Comparison of ENCODE assay signal across 9 cellular contexts in genomic region chr1:64171797-64172281, GRCh38. TPM values are rescaled to one million over a fixed set of nuclear protein-coding genes. Genes with fewer than 3 reads are reported as not detected.
A peak's percentile ranks its signal among the peaks of the same experiment; 100 is the strongest.
DNase-seq lines count a peak whose midpoint lies in the region; ATAC-seq and TF ChIP-seq lines count a peak whose summit lies in the region.
"Had no signal": no experiment of that assay in that cellular context is flagged by ENCODE, and none has a peak within 500 bp of the region (broad histone marks: within the 10 kb centered on the region; RNA-seq: fewer than 3 reads in every experiment).

No MANE protein-coding gene starts in this region.

- intact Hi-C loops in body of pancreas (cut with DNase I): no loop called here

- no peaks in the 10 kb centered on the region for H3K9me3 ChIP-seq in body of pancreas

- peaks cover 31% of the 10 kb centered on the region for H3K9me3 Mint-ChIP-seq in GM23338

- H3K4me3 ChIP-seq in GM12865 (ENCODE audit: low read depth, low read length) (no peak overlapping the region), GM23338 (no peak overlapping the region), LNCaP clone FGC (ENCODE audit: low read depth, low read length) (no peak overlapping the region), body of pancreas (no peak overlapping the region)

- TF ChIP-seq CTCF in GM12865 (IDR thresholded peaks at IDR 0.05; ENCODE audit: insufficient read depth, low read depth, low read length, missing control alignments) (no peak), GM23338 (conservative IDR thresholded peaks at IDR 0.05; ENCODE audit: low read depth in 2 of 2) (no peak), LNCaP clone FGC (IDR thresholded peaks at IDR 0.05; ENCODE audit: control insufficient read depth, extremely low read depth, insufficient read depth) (no peak), body of pancreas (IDR thresholded peaks at IDR 0.05) (no peak)

- H3K4me2 ChIP-seq in GM23338: peak overlapping the region; percentile 6; the same call in 1 of the 2 replicates

- H3K36me3 ChIP-seq in GM23338 (ENCODE audit: insufficient read depth) (peaks cover 12% of the 10 kb centered on the region; the same call in 1 of the 2 replicates), body of pancreas (replicated peaks in 1 of 2; ENCODE audit: insufficient read depth in 1 of 2, low read depth in 2 of 2) (no peaks in the 10 kb centered on the region)

- peaks cover 6% of the 10 kb centered on the region for H3K27me3 Mint-ChIP-seq in GM23338 (ENCODE audit: insufficient read depth, low read depth, poor library complexity)

- no peaks in the 10 kb centered on the region for H3K79me2 ChIP-seq in GM23338 (replicated peaks; ENCODE audit: insufficient read depth)

- H4K20me1 ChIP-seq in GM23338 (replicated peaks; ENCODE audit: insufficient read depth): no peaks in the 10 kb centered on the region

- peaks cover 26% of the 10 kb centered on the region for H3K4me1 ChIP-seq in GM23338 (ENCODE audit: insufficient read depth)
- H3K4me1 ChIP-seq in body of pancreas: peaks cover 23% of the 10 kb centered on the region

- peaks cover 37% of the 10 kb centered on the region for H3K4me1 Mint-ChIP-seq in GM23338

- no peak for ATAC-seq in GM23338
- peak; percentile 41 for ATAC-seq in body of pancreas

- no peak overlapping the region for H2AFZ ChIP-seq in GM23338

- no peak overlapping the region for H3K27ac ChIP-seq in GM23338 (ENCODE audit: low read depth)
- peak overlapping the region in 2 of 4 donors; percentile 6 to 60 for H3K27ac ChIP-seq in body of pancreas

- peaks cover 59% of the 10 kb centered on the region for H3K36me3 Mint-ChIP-seq in GM23338 (ENCODE audit: low read depth)

- TF ChIP-seq POLR2A in body of pancreas (IDR thresholded peaks at IDR 0.05): no peak

- WGBS in body of pancreas, 2 donors: 59 to 63% methylated on average over 3 of the region's 3 CpGs

- H3K27ac Mint-ChIP-seq in GM23338: no peak overlapping the region

- DNase-seq in GM12865 (ENCODE audit: low read depth) (peak; percentile 63), GM23338 (ENCODE audit: low spot score) (no peak), LNCaP clone FGC (ENCODE audit: low read depth) (peak; percentile 67), body of pancreas (no peak), iPS-NIHi7 (ENCODE audit: extremely low spot score) (no peak), NCI-H2107 treated with DMSO at 0.1 percent for 48 hours (lab: John Stamatoyannopoulos, UW; ENCODE audit: unreplicated experiment) (no peak), RKO (ENCODE audit: low spot score) (no peak)
- no peak for DNase-seq in NK-92 treated with Interleukin-12 subunit alpha and Interleukin-12 subunit beta, amount 100 ng/mL, for 24 hours (lab: John Stamatoyannopoulos, UW)
- DNase-seq: left cardiac atrium had no signal

- no peaks in the 10 kb centered on the region for H3F3A ChIP-seq in GM23338 (replicated peaks; ENCODE audit: low read depth)

- no peak overlapping the region for H3K4me3 Mint-ChIP-seq in GM23338

- H3K27me3 ChIP-seq in GM23338 (ENCODE audit: insufficient read depth) (no peaks in the 10 kb centered on the region), body of pancreas (no peaks in the 10 kb centered on the region)

- H3K9me2 ChIP-seq in GM23338 (ENCODE audit: insufficient read depth): no peaks in the 10 kb centered on the region

TF ChIP-seq in GM23338, 12 proteins besides CTCF, POLR2A, EP300 and RAD21 (continues in another document):
- TF ChIP-seq ETS1 (IDR thresholded peaks at IDR 0.05) (no peak), ZNF462 (CRISPR knock-in tag; IDR thresholded peaks at IDR 0.05) (no peak), JUNB (IDR thresholded peaks at IDR 0.05; ENCODE audit: unreplicated experiment) (no peak), CREB1 (CRISPR knock-in tag; IDR thresholded peaks at IDR 0.05; ENCODE audit: low read depth) (no peak)

RNA-seq across cellular contexts. Expression of gene UBE2U, which starts 31.6 kb away (rescaled TPM):
- total RNA-seq in GM23338 (2014; rRNA removed; shearing (Covaris generic)): not detected in 2 replicates
- not detected in 2 replicates for polyA plus RNA-seq in GM23338 (2016; fragmentation: Nextera tagmentation; extraction: Ambion mirVana)
- total RNA-seq in body of pancreas: not detected
- total RNA-seq: left cardiac atrium had no signal

Comparison
In these comparisons a context has a peak if more than half of its experiments do, and no peak if none do; other contexts are left out.
1. DNase-seq: peak in GM12865 (single experiment) and LNCaP clone FGC (single experiment); none in GM23338 (single experiment), body of pancreas (0 of 4), iPS-NIHi7 (single experiment), NCI-H2107 treated with DMSO at 0.1 percent for 48 hours (single experiment), NK-92 treated with Interleukin-12 subunit alpha and Interleukin-12 subunit beta, amount 100 ng/mL, for 24 hours (single experiment) and RKO (single experiment).